In genomic region chr10:95430231-95430951, GRCh38 we compare ENCODE assay signal across 8 cellular contexts.
A peak's percentile ranks its signal among the peaks of the same experiment; 100 is the strongest.
DNase-seq lines count a peak whose midpoint lies in the region; ATAC-seq and TF ChIP-seq lines count a peak whose summit lies in the region.

No MANE protein-coding gene starts in this region.

- H3K36me3 ChIP-seq in colonic mucosa = no peaks in the 10 kb centered on the region

- no peaks in the 10 kb centered on the region for H3K9me3 ChIP-seq in colonic mucosa

- H3K27ac ChIP-seq in colonic mucosa = no peak overlapping the region

- no peaks in the 10 kb centered on the region for H3K9me3 Mint-ChIP-seq in stimulated activated naive CD8-positive, alpha-beta T cell treated with anti-CD3 and anti-CD28 coated beads, Interleukin-15, amount 100 ng/mL, for 72 hours

- peak; percentile 88 for TF ChIP-seq CTCF in AG09319 (IDR thresholded peaks at IDR 0.05; ENCODE audit: low read depth, low read length)
- peak; percentile 94 for TF ChIP-seq CTCF in GM13977 (IDR thresholded peaks at IDR 0.05; ENCODE audit: extremely low read depth, insufficient read depth, missing control alignments)
- peak; percentile 97 for TF ChIP-seq CTCF in colonic mucosa (IDR thresholded peaks at IDR 0.05)

- H3K9ac ChIP-seq in colonic mucosa (ENCODE audit: low read depth in 2 of 2, low read length in 2 of 2) = no peak overlapping the region

- intact Hi-C loops in colonic mucosa (cut with DNase I) = loop anchor here (2.0 kb wide), 1 partner anchor 170 kb away; no protein-coding TSS in a partner anchor

- H3K27me3 Mint-ChIP-seq in stimulated activated naive CD8-positive, alpha-beta T cell treated with anti-CD3 and anti-CD28 coated beads, Interleukin-15, amount 100 ng/mL, for 72 hours = no peaks in the 10 kb centered on the region

- H3K27ac Mint-ChIP-seq in stimulated activated naive CD8-positive, alpha-beta T cell treated with anti-CD3 and anti-CD28 coated beads, Interleukin-15, amount 100 ng/mL, for 72 hours = no peak overlapping the region

- H3K4me1 Mint-ChIP-seq in stimulated activated naive CD8-positive, alpha-beta T cell treated with anti-CD3 and anti-CD28 coated beads, Interleukin-15, amount 100 ng/mL, for 72 hours = no peaks in the 10 kb centered on the region

- H3K4me3 ChIP-seq in colonic mucosa = no peak overlapping the region

- H3K4me3 Mint-ChIP-seq in stimulated activated naive CD8-positive, alpha-beta T cell treated with anti-CD3 and anti-CD28 coated beads, Interleukin-15, amount 100 ng/mL, for 72 hours = no peak overlapping the region

- H3K27me3 ChIP-seq in colonic mucosa = no peaks in the 10 kb centered on the region

- no peaks in the 10 kb centered on the region for H3K4me1 ChIP-seq in colonic mucosa

- in situ Hi-C loops in GM13977 (cut with MboI; ENCODE audit: low pct_unique_long_range_greater_than_20kb, low sequenced_read_pairs, unreplicated experiment) = no loop called here

- DNase-seq in AG09319 (ENCODE audit: extremely low read depth, low read depth) (peak; percentile 8), GM13977 (ENCODE audit: low spot score) (peak; percentile 81), NCI-H1092 treated with DMSO at 0.1 percent for 48 hours (lab: John Stamatoyannopoulos, UW) (peak; percentile 30), colonic mucosa (peak; percentile 54), lung microvascular endothelial cell (ENCODE audit: low read depth in 2 of 2) (peak; percentile 71 to 81)
- DNase-seq in activated CD4-positive, CD25-positive, alpha-beta regulatory T cell treated with anti-CD3 and anti-CD28 coated beads, Interleukin-2, amount 50 U/mL, for 72 hours = peak; percentile 34
- DNase-seq in stimulated activated naive CD8-positive, alpha-beta T cell treated with anti-CD3 and anti-CD28 coated beads, Interleukin-15, amount 100 ng/mL, for 72 hours = peak; percentile 41 to 46

- peak; percentile 81 for ATAC-seq in HG02763 (IDR thresholded peaks at IDR 0.05; ENCODE audit: unreplicated experiment)
- peak; percentile 82 for ATAC-seq in stimulated activated naive CD8-positive, alpha-beta T cell treated with anti-CD3 and anti-CD28 coated beads, Interleukin-15, amount 100 ng/mL, for 72 hours

Comparison
In these comparisons a context has a peak if more than half of its experiments do, and no peak if none do; other contexts are left out.
1. DNase-seq: peak in every context shown above with its lines; median percentile 81 in GM13977; 76 in lung microvascular endothelial cell; 54 in colonic mucosa; 44 in stimulated activated naive CD8-positive, alpha-beta T cell treated with anti-CD3 and anti-CD28 coated beads, Interleukin-15, amount 100 ng/mL, for 72 hours; 34 in activated CD4-positive, CD25-positive, alpha-beta regulatory T cell treated with anti-CD3 and anti-CD28 coated beads, Interleukin-2, amount 50 U/mL, for 72 hours; 30 in NCI-H1092 treated with DMSO at 0.1 percent for 48 hours; 8 in AG09319.